In the genomic region with DNA sequence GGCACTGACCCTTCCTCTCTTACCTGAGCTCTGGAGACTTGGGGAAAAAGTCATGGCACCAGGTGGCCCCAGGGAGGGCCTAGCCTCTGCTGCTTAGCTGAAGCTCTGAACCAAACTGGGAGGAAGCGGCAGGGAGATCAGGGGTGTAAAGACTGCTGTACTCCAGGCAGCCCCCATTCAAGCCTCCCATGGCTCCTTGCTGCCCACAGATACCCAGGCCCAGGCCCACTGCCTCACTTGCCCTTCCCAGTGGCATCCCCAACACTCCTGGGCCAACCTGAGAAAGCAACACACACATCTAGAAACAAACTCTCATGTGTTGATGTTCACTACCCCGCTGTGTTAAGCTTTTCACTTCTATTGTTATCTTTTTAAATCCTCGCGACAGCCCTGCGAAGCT, we compare ENCODE assay signal across 14 cellular contexts.
DNase-seq lines count a peak whose midpoint lies in the region; ATAC-seq and TF ChIP-seq lines count a peak whose summit lies in the region.
"Had no signal": no experiment of that assay in that cellular context is flagged by ENCODE, and none has a peak within 500 bp of the region (broad histone marks: within the 10 kb centered on the region; RNA-seq: fewer than 3 reads in every experiment).

No MANE protein-coding gene starts in this region.

- peak; percentile 31 for ATAC-seq in stimulated activated effector memory CD8-positive, alpha-beta T cell treated with anti-CD3 and anti-CD28 coated beads, Interleukin-12 subunit alpha, Interleukin-12 subunit beta, amount 100 ng/mL, for 72 hours
- no peak for ATAC-seq in HG02642 (IDR thresholded peaks at IDR 0.05; ENCODE audit: poor library complexity, unreplicated experiment)

- no peaks in the 10 kb centered on the region for H3K79me2 ChIP-seq in MM.1S (ENCODE audit: low read length)

- no peak for TF ChIP-seq CTCF in MM.1S (IDR thresholded peaks at IDR 0.05; ENCODE audit: low read length)

- H3K9ac ChIP-seq in BLaER1 treated with 17β-estradiol and CSF1 and Interleukin-3, amounts not matched to agents 10 nM and 100 nM: no peak overlapping the region
- H3K9ac ChIP-seq in MM.1S (ENCODE audit: low read length): no peak overlapping the region
- H3K9ac ChIP-seq: GM23248 had no signal

- H3K9me3 Mint-ChIP-seq in stimulated activated effector memory CD8-positive, alpha-beta T cell treated with anti-CD3 and anti-CD28 coated beads, Interleukin-12 subunit alpha, Interleukin-12 subunit beta, amount 100 ng/mL, for 72 hours: no peaks in the 10 kb centered on the region
- H3K9me3 Mint-ChIP-seq: CD4-positive, alpha-beta T cell had no signal

- no peaks in the 10 kb centered on the region; a peak in 1 of 22 replicates for H3K9me3 ChIP-seq in BLaER1 treated with 17β-estradiol and CSF1 and Interleukin-3, amounts not matched to agents 10 nM and 100 nM (replicated peaks in 1 of 11)
- H3K9me3 ChIP-seq in MM.1S (replicated peaks; ENCODE audit: insufficient read depth, low read length): no peaks in the 10 kb centered on the region
- H3K9me3 ChIP-seq: BE2C, Caco-2, HAP-1 had no signal

- no peak overlapping the region for H3K4me3 ChIP-seq in BLaER1 treated with 17β-estradiol and CSF1 and Interleukin-3, amounts not matched to agents 10 nM and 100 nM
- no peak overlapping the region for H3K4me3 ChIP-seq in MM.1S (ENCODE audit: low read length)
- H3K4me3 ChIP-seq: GM23248, HAP-1 had no signal

- H3K4me1 Mint-ChIP-seq in stimulated activated effector memory CD8-positive, alpha-beta T cell treated with anti-CD3 and anti-CD28 coated beads, Interleukin-12 subunit alpha, Interleukin-12 subunit beta, amount 100 ng/mL, for 72 hours: peaks cover 12% of the 10 kb centered on the region

- no peaks in the 10 kb centered on the region for H3F3A ChIP-seq in MM.1S (ENCODE audit: insufficient read depth, low read length)

- H3K9me2 ChIP-seq in MM.1S (replicated peaks; ENCODE audit: insufficient read depth, low read length): no peaks in the 10 kb centered on the region

- H3K4me3 Mint-ChIP-seq in stimulated activated effector memory CD8-positive, alpha-beta T cell treated with anti-CD3 and anti-CD28 coated beads, Interleukin-12 subunit alpha, Interleukin-12 subunit beta, amount 100 ng/mL, for 72 hours: no peak overlapping the region
- H3K4me3 Mint-ChIP-seq: CD4-positive, alpha-beta T cell had no signal

- peak; percentile 2 for DNase-seq in MM.1S
- peak; percentile 69 for DNase-seq in mesenteric fat pad (ENCODE audit: low spot score)
- DNase-seq in stimulated activated effector memory CD8-positive, alpha-beta T cell treated with anti-CD3 and anti-CD28 coated beads, Interleukin-12 subunit alpha, Interleukin-12 subunit beta, amount 100 ng/mL, for 72 hours (ENCODE audit: low spot score in 2 of 2): no peak
- DNase-seq in NCI-H82 treated with DMSO at 0.1 percent for 48 hours (lab: John Stamatoyannopoulos, UW; ENCODE audit: unreplicated experiment): no peak
- DNase-seq: ACHN; BE2C; Caco-2; CD4-positive, alpha-beta T cell; GM23248 had no signal

- peak overlapping the region in 6 of 11 experiments; percentile 9 to 80 (median 29); a peak in 4 of 22 replicates for H3K4me2 ChIP-seq in BLaER1 treated with 17β-estradiol and CSF1 and Interleukin-3, amounts not matched to agents 10 nM and 100 nM
- H3K4me2 ChIP-seq in MM.1S (ENCODE audit: low read depth, low read length): no peak overlapping the region

- no peaks in the 10 kb centered on the region for H3K27me3 ChIP-seq in BLaER1 treated with 17β-estradiol and CSF1 and Interleukin-3, amounts not matched to agents 10 nM and 100 nM
- no peaks in the 10 kb centered on the region for H3K27me3 ChIP-seq in MM.1S (replicated peaks; ENCODE audit: insufficient read depth, low read length)
- H3K27me3 ChIP-seq: BE2C had no signal

- no peak overlapping the region for H3K27ac ChIP-seq in BLaER1 treated with 17β-estradiol and CSF1 and Interleukin-3, amounts not matched to agents 10 nM and 100 nM
- H3K27ac ChIP-seq in MM.1S (ENCODE audit: low read length): no peak overlapping the region
- H3K27ac ChIP-seq: C4-2B, GM23248, HL-60 had no signal

- no peaks in the 10 kb centered on the region for H4K20me1 ChIP-seq in BLaER1 treated with 17β-estradiol and CSF1 and Interleukin-3, amounts not matched to agents 10 nM and 100 nM
- H4K20me1 ChIP-seq in MM.1S (ENCODE audit: insufficient read depth, low read length): no peaks in the 10 kb centered on the region

- H3K27ac Mint-ChIP-seq in stimulated activated effector memory CD8-positive, alpha-beta T cell treated with anti-CD3 and anti-CD28 coated beads, Interleukin-12 subunit alpha, Interleukin-12 subunit beta, amount 100 ng/mL, for 72 hours: no peak overlapping the region
- H3K27ac Mint-ChIP-seq: CD4-positive, alpha-beta T cell had no signal

- peaks cover 29 to 62% (median 38%) of the 10 kb centered on the region in 10 experiments for H3K4me1 ChIP-seq in BLaER1 treated with 17β-estradiol and CSF1 and Interleukin-3, amounts not matched to agents 10 nM and 100 nM
- H3K4me1 ChIP-seq in MM.1S (ENCODE audit: low read length): peaks cover 5% of the 10 kb centered on the region; the same call in 1 of the 2 replicates
- H3K4me1 ChIP-seq: BE2C, HAP-1 had no signal

- no peak overlapping the region for H2AFZ ChIP-seq in MM.1S (ENCODE audit: low read length)
- H2AFZ ChIP-seq: GM23248 had no signal

- no peaks in the 10 kb centered on the region for H3K36me3 Mint-ChIP-seq in stimulated activated effector memory CD8-positive, alpha-beta T cell treated with anti-CD3 and anti-CD28 coated beads, Interleukin-12 subunit alpha, Interleukin-12 subunit beta, amount 100 ng/mL, for 72 hours

- no peaks in the 10 kb centered on the region for H3K36me3 ChIP-seq in BLaER1 treated with 17β-estradiol and CSF1 and Interleukin-3, amounts not matched to agents 10 nM and 100 nM
- no peaks in the 10 kb centered on the region for H3K36me3 ChIP-seq in MM.1S (replicated peaks; ENCODE audit: insufficient read depth, low read length)
- H3K36me3 ChIP-seq: BE2C, HAP-1 had no signal

Comparison
In these comparisons a context has a peak if more than half of its experiments do, and no peak if none do; other contexts are left out.
1. DNase-seq: peak in MM.1S (single experiment) and mesenteric fat pad (single experiment); none in stimulated activated effector memory CD8-positive, alpha-beta T cell treated with anti-CD3 and anti-CD28 coated beads, Interleukin-12 subunit alpha, Interleukin-12 subunit beta, amount 100 ng/mL, for 72 hours (0 of 2) and NCI-H82 treated with DMSO at 0.1 percent for 48 hours (single experiment).